16 cellular contexts compared by ENCODE assay signal in genomic region chr18:42064109-42064508, GRCh38.
"Had no signal": no experiment of that assay in that cellular context is flagged by ENCODE, and none has a peak within 500 bp of the region (broad histone marks: within the 10 kb centered on the region; RNA-seq: fewer than 3 reads in every experiment).

No MANE protein-coding gene starts in this region.

- H3K4me3 ChIP-seq: adrenal gland, pancreas, smooth muscle cell, upper lobe of right lung had no signal

- ATAC-seq: activated naive CD4-positive, alpha-beta T cell treated with anti-CD3 and anti-CD28 coated beads, Interleukin-2, amount 50 U/mL, for 72 hours; left cardiac atrium; natural killer cell; pancreas; sciatic nerve; upper lobe of right lung had no signal

- H3K9me3 ChIP-seq: adrenal gland, neutrophil, pancreas, upper lobe of right lung had no signal

- H3K27ac ChIP-seq: adrenal gland, neutrophil, pancreas, upper lobe of right lung had no signal

- H3K27me3 Mint-ChIP-seq: activated CD4-positive, alpha-beta T cell treated with anti-CD3 and anti-CD28 coated beads, Interleukin-2, amount 10 ng/mL, durations not matched to agents 24 days and 14 days had no signal

- H3K27me3 ChIP-seq: adrenal gland, neutrophil, pancreas, upper lobe of right lung had no signal

- H3K4me3 Mint-ChIP-seq: activated CD4-positive, alpha-beta T cell treated with anti-CD3 and anti-CD28 coated beads, Interleukin-2, amount 10 ng/mL, durations not matched to agents 24 days and 14 days; natural killer cell had no signal

- H3K9me3 Mint-ChIP-seq: activated CD4-positive, alpha-beta T cell treated with anti-CD3 and anti-CD28 coated beads, Interleukin-2, amount 10 ng/mL, durations not matched to agents 24 days and 14 days; activated naive CD4-positive, alpha-beta T cell treated with anti-CD3 and anti-CD28 coated beads, Interleukin-2, amount 50 U/mL, for 72 hours; natural killer cell had no signal

- DNase-seq: activated CD4-positive, alpha-beta T cell treated with anti-CD3 and anti-CD28 coated beads, Interleukin-2, amount 10 ng/mL, durations not matched to agents 24 days and 14 days; activated CD8-positive, alpha-beta memory T cell treated with anti-CD3 and anti-CD28 coated beads, Interleukin-2, amount 50 U/mL, for 4 hours; activated gamma-delta T cell; activated T-cell treated with anti-CD3 and anti-CD28 coated beads, Interleukin-2, amount 50 U/mL, for 48 hours; adrenal gland; effector CD8-positive, alpha-beta T cell; left cardiac atrium; natural killer cell; pancreas; stimulated activated CD4-positive, alpha-beta T cell treated with anti-CD3 and anti-CD28 coated beads, Interleukin-4, amount 100 ng/mL, for 1 hour; T-helper 9 cell; upper lobe of right lung had no signal

- H3K4me1 ChIP-seq: pancreas, upper lobe of right lung had no signal

- H3K27ac Mint-ChIP-seq: activated CD4-positive, alpha-beta T cell treated with anti-CD3 and anti-CD28 coated beads, Interleukin-2, amount 10 ng/mL, durations not matched to agents 24 days and 14 days; activated naive CD4-positive, alpha-beta T cell treated with anti-CD3 and anti-CD28 coated beads, Interleukin-2, amount 50 U/mL, for 72 hours had no signal
